8 cellular contexts compared by ENCODE assay signal in the genomic region with DNA sequence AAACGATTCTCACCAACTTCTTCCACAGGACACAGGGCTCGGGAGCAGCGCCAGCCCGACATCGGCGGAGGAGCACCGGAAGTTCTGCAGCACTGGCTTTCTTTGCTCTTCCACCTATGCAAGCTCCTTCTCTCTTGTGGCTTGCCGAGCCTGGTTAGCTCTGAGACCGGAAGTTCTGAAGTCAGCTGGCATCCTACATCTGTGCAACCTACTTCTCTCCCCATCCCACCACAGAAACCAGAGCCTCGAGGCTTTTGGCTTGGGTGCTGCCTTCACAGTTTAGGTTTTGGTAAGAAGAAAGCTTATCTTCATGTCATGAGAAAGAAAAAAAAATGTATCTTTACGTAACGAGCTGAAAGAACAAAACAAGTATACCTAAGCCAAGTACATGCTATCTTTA.
A peak's percentile ranks its signal among the peaks of the same experiment; 100 is the strongest.
DNase-seq lines count a peak whose midpoint lies in the region; ATAC-seq and TF ChIP-seq lines count a peak whose summit lies in the region.

No MANE protein-coding gene starts in this region.

- H3K4me3 Mint-ChIP-seq in T-helper 17 cell = peak overlapping the region; percentile 97
- peak overlapping the region; percentile 85 for H3K4me3 Mint-ChIP-seq in activated naive CD8-positive, alpha-beta T cell treated with anti-CD3 and anti-CD28 coated beads, Interleukin-2, amount 50 U/mL, for 24 hours

- peak overlapping the region; percentile 14 to 21 for H3K4me3 ChIP-seq in tibial artery

- ATAC-seq in HG03097 (IDR thresholded peaks at IDR 0.05; ENCODE audit: low FRiP score, unreplicated experiment) (peak; percentile 92), T-helper 17 cell (peak; percentile 90)
- ATAC-seq in activated naive CD8-positive, alpha-beta T cell treated with anti-CD3 and anti-CD28 coated beads, Interleukin-2, amount 50 U/mL, for 24 hours = peak; percentile 93

- peak overlapping the region; percentile 97 for H3K27ac Mint-ChIP-seq in T-helper 17 cell
- H3K27ac Mint-ChIP-seq in activated naive CD8-positive, alpha-beta T cell treated with anti-CD3 and anti-CD28 coated beads, Interleukin-2, amount 50 U/mL, for 24 hours = peak overlapping the region; percentile 93

- H3K27ac ChIP-seq in tibial artery = peak overlapping the region; percentile 16 to 46

- H3K4me1 ChIP-seq in tibial artery = peaks cover 0 to 81% (median 30%) of the 10 kb centered on the region in 4 donors

- H3K27me3 Mint-ChIP-seq in T-helper 17 cell = no peaks in the 10 kb centered on the region
- H3K27me3 Mint-ChIP-seq in activated naive CD8-positive, alpha-beta T cell treated with anti-CD3 and anti-CD28 coated beads, Interleukin-2, amount 50 U/mL, for 24 hours = peaks cover 3% of the 10 kb centered on the region

- H3K4me1 Mint-ChIP-seq in T-helper 17 cell = peaks cover 64% of the 10 kb centered on the region
- peaks cover 92% of the 10 kb centered on the region for H3K4me1 Mint-ChIP-seq in activated naive CD8-positive, alpha-beta T cell treated with anti-CD3 and anti-CD28 coated beads, Interleukin-2, amount 50 U/mL, for 24 hours

- no peaks in the 10 kb centered on the region for H3K9me3 Mint-ChIP-seq in activated naive CD8-positive, alpha-beta T cell treated with anti-CD3 and anti-CD28 coated beads, Interleukin-2, amount 50 U/mL, for 24 hours

- H3K9me3 ChIP-seq in T-helper 17 cell (ENCODE audit: control insufficient read depth, low read length, poor library complexity, severe bottlenecking) = no peaks in the 10 kb centered on the region
- H3K9me3 ChIP-seq in tibial artery = no peaks in the 10 kb centered on the region

- peak; percentile 59 to 85 (median 76) for DNase-seq in T-helper 17 cell
- DNase-seq in activated naive CD8-positive, alpha-beta T cell treated with anti-CD3 and anti-CD28 coated beads, Interleukin-2, amount 50 U/mL, for 24 hours = peak; percentile 79
- DNase-seq in occipital lobe (lab: John Stamatoyannopoulos, UW) = peak; percentile 53
- DNase-seq in tibial artery = peak; percentile 47 to 76
- no peak for DNase-seq in NCI-H187 (lab: John Stamatoyannopoulos, UW)
- DNase-seq in NCI-H2196 (lab: John Stamatoyannopoulos, UW; ENCODE audit: unreplicated experiment) = no peak

- peaks cover 8% of the 10 kb centered on the region for H3K36me3 Mint-ChIP-seq in T-helper 17 cell (ENCODE audit: low read depth)
- peaks cover 36% of the 10 kb centered on the region for H3K36me3 Mint-ChIP-seq in activated naive CD8-positive, alpha-beta T cell treated with anti-CD3 and anti-CD28 coated beads, Interleukin-2, amount 50 U/mL, for 24 hours (ENCODE audit: low read depth)

- TF ChIP-seq POLR2A in GM18951 (IDR thresholded peaks at IDR 0.05; ENCODE audit: extremely low read depth, insufficient read depth, insufficient read length) = peak; percentile 69

- H3K27me3 ChIP-seq in tibial artery = no peaks in the 10 kb centered on the region

- intact Hi-C loops in tibial artery (cut with DNase I; ENCODE audit: low total_unique reads) = no loop called here

- in situ Hi-C loops in GM18951 (cut with MboI; ENCODE audit: low sequenced_read_pairs, unreplicated experiment) = loop anchor here (5.0 kb wide), 1 partner anchor 108 kb away; no protein-coding TSS in a partner anchor

- H3K36me3 ChIP-seq in tibial artery = no peaks in the 10 kb centered on the region

- TF ChIP-seq CTCF in tibial artery (IDR thresholded peaks at IDR 0.05) = no peak

Comparison
In these comparisons a context has a peak if more than half of its experiments do, and no peak if none do; other contexts are left out.
1. DNase-seq: peak in T-helper 17 cell (3 of 3), activated naive CD8-positive, alpha-beta T cell treated with anti-CD3 and anti-CD28 coated beads, Interleukin-2, amount 50 U/mL, for 24 hours (single experiment), occipital lobe (single experiment) and tibial artery (2 of 2); none in NCI-H187 (0 of 2) and NCI-H2196 (single experiment).
2. Peak in every context shown above with its lines, with median percentiles within 50 percentile points of each other: ATAC-seq.